Comparison of ENCODE assay signal across 1 cellular context in the genomic region with DNA sequence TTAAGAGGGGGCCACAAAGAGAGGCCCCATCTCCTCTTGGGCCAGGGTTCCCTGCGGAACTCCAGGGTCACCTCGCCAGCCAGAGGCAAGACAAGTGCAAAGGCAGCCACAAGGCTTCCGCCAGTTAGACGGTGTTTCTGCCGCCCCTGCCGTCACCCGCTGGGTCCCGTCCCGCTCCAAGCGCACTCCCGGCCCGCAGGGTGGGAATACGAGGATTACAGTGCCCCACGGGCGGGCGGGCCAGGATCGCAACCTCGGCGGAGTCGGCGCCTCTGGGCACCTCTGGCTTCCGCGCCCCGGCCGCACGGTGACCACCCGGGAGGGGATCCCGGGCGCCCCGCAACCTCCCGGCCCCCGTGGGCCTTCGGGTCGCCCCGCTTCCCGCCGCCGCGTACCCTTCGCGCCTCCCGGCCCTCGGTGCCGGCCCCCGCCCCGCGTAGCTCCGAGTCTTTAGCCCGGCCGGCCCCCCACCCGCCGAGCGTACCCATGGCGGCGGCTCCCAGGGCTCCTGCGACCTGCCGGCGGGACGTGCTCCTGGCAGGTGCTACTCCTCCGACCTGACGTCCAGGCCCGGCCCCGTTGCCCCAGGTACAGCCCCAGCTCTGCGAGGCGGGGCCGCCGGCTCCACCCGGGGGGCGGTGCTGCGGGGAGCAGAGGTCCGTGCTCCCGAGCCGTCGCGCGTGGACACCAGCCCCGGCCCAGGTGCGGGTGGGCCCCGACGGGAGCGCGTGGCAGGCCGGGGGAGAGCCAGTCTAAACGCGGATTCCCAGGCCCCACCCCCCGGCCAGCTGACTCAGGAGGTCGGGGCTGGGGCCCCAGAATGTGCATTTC.
TF ChIP-seq lines count a peak whose summit lies in the region.

A gene with protein sequence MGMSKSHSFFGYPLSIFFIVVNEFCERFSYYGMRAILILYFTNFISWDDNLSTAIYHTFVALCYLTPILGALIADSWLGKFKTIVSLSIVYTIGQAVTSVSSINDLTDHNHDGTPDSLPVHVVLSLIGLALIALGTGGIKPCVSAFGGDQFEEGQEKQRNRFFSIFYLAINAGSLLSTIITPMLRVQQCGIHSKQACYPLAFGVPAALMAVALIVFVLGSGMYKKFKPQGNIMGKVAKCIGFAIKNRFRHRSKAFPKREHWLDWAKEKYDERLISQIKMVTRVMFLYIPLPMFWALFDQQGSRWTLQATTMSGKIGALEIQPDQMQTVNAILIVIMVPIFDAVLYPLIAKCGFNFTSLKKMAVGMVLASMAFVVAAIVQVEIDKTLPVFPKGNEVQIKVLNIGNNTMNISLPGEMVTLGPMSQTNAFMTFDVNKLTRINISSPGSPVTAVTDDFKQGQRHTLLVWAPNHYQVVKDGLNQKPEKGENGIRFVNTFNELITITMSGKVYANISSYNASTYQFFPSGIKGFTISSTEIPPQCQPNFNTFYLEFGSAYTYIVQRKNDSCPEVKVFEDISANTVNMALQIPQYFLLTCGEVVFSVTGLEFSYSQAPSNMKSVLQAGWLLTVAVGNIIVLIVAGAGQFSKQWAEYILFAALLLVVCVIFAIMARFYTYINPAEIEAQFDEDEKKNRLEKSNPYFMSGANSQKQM (minus strand): TSS at position 562 of the 831 bp plus-strand sequence. CDS start 74 bp downstream, at position 488.

TF ChIP-seq in GM23338, 12 proteins besides CTCF, POLR2A, EP300 and RAD21 (continued from another document):
- TF ChIP-seq, protein P1, sequence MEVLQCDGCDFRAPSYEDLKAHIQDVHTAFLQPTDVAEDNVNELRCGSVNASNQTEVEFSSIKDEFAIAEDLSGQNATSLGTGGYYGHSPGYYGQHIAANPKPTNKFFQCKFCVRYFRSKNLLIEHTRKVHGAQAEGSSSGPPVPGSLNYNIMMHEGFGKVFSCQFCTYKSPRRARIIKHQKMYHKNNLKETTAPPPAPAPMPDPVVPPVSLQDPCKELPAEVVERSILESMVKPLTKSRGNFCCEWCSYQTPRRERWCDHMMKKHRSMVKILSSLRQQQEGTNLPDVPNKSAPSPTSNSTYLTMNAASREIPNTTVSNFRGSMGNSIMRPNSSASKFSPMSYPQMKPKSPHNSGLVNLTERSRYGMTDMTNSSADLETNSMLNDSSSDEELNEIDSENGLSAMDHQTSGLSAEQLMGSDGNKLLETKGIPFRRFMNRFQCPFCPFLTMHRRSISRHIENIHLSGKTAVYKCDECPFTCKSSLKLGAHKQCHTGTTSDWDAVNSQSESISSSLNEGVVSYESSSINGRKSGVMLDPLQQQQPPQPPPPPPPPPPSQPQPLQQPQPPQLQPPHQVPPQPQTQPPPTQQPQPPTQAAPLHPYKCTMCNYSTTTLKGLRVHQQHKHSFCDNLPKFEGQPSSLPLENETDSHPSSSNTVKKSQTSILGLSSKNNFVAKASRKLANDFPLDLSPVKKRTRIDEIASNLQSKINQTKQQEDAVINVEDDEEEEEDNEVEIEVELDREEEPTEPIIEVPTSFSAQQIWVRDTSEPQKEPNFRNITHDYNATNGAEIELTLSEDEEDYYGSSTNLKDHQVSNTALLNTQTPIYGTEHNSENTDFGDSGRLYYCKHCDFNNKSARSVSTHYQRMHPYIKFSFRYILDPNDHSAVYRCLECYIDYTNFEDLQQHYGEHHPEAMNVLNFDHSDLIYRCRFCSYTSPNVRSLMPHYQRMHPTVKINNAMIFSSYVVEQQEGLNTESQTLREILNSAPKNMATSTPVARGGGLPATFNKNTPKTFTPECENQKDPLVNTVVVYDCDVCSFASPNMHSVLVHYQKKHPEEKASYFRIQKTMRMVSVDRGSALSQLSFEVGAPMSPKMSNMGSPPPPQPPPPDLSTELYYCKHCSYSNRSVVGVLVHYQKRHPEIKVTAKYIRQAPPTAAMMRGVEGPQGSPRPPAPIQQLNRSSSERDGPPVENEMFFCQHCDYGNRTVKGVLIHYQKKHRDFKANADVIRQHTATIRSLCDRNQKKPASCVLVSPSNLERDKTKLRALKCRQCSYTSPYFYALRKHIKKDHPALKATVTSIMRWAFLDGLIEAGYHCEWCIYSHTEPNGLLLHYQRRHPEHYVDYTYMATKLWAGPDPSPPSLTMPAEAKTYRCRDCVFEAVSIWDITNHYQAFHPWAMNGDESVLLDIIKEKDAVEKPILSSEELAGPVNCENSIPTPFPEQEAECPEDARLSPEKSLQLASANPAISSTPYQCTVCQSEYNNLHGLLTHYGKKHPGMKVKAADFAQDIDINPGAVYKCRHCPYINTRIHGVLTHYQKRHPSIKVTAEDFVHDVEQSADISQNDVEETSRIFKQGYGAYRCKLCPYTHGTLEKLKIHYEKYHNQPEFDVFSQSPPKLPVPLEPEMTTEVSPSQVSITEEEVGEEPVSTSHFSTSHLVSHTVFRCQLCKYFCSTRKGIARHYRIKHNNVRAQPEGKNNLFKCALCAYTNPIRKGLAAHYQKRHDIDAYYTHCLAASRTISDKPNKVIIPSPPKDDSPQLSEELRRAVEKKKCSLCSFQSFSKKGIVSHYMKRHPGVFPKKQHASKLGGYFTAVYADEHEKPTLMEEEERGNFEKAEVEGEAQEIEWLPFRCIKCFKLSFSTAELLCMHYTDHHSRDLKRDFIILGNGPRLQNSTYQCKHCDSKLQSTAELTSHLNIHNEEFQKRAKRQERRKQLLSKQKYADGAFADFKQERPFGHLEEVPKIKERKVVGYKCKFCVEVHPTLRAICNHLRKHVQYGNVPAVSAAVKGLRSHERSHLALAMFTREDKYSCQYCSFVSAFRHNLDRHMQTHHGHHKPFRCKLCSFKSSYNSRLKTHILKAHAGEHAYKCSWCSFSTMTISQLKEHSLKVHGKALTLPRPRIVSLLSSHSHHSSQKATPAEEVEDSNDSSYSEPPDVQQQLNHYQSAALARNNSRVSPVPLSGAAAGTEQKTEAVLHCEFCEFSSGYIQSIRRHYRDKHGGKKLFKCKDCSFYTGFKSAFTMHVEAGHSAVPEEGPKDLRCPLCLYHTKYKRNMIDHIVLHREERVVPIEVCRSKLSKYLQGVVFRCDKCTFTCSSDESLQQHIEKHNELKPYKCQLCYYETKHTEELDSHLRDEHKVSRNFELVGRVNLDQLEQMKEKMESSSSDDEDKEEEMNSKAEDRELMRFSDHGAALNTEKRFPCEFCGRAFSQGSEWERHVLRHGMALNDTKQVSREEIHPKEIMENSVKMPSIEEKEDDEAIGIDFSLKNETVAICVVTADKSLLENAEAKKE (CRISPR knock-in tag; IDR thresholded peaks at IDR 0.05) = no peak
- TF ChIP-seq POLR2AphosphoS5 (IDR thresholded peaks at IDR 0.05; ENCODE audit: low read depth) (no peak), ZNF331 (CRISPR knock-in tag; IDR thresholded peaks at IDR 0.05; ENCODE audit: low read depth) (no peak), EZH2phosphoT487 (IDR thresholded peaks at IDR 0.05; ENCODE audit: unreplicated experiment) (no peak)
- TF ChIP-seq, protein P2, sequence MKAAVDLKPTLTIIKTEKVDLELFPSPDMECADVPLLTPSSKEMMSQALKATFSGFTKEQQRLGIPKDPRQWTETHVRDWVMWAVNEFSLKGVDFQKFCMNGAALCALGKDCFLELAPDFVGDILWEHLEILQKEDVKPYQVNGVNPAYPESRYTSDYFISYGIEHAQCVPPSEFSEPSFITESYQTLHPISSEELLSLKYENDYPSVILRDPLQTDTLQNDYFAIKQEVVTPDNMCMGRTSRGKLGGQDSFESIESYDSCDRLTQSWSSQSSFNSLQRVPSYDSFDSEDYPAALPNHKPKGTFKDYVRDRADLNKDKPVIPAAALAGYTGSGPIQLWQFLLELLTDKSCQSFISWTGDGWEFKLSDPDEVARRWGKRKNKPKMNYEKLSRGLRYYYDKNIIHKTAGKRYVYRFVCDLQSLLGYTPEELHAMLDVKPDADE (IDR thresholded peaks at IDR 0.05) = no peak
